9 cellular contexts compared by ENCODE assay signal in genomic region chr15:56040081-56041035, GRCh38. TPM values are rescaled to one million over a fixed set of nuclear protein-coding genes. Genes with fewer than 3 reads are reported as not detected.
DNase-seq lines count a peak whose midpoint lies in the region; ATAC-seq and TF ChIP-seq lines count a peak whose summit lies in the region.
"Had no signal": no experiment of that assay in that cellular context is flagged by ENCODE, and none has a peak within 500 bp of the region (broad histone marks: within the 10 kb centered on the region; RNA-seq: fewer than 3 reads in every experiment).

No MANE protein-coding gene starts in this region.

- H3K27ac ChIP-seq in HCT116 (ENCODE audit: low read depth, low read length) (peak overlapping the region; percentile 52), gastroesophageal sphincter (peak overlapping the region in 3 of 4 donors; percentile 12 to 59 (median 45))
- no peak overlapping the region for H3K27ac ChIP-seq in naive thymus-derived CD4-positive, alpha-beta T cell (ENCODE audit: low read depth, low read length)

- H3K4me1 ChIP-seq in HCT116 (ENCODE audit: control insufficient read depth in 1 of 2, insufficient read depth in 2 of 2, low read length in 2 of 2) (peaks cover 18 to 23% of the 10 kb centered on the region in 2 experiments), gastroesophageal sphincter (peaks cover 0 to 12% (median 0%) of the 10 kb centered on the region in 3 donors)
- H3K4me1 ChIP-seq in naive thymus-derived CD4-positive, alpha-beta T cell (ENCODE audit: control insufficient read depth in 2 of 2, insufficient read depth in 2 of 2, low read length in 2 of 2) = peaks cover 20 to 24% of the 10 kb centered on the region in 2 donors

- H3K9me2 ChIP-seq in HCT116 (ENCODE audit: insufficient read depth) = no peaks in the 10 kb centered on the region

- intact Hi-C loops in HCT116 (cut with micrococcal nuclease) = no loop called here
- intact Hi-C loops in naive thymus-derived CD4-positive, alpha-beta T cell (cut with micrococcal nuclease) = loop anchor here in 1 of 2 donors (5.0 kb wide), 1 partner anchor 202 kb away; the partner anchor contains the start of gene RFX7

- peaks cover 0 to 19% (median 2%) of the 10 kb centered on the region in 11 donors for H3K9me3 Mint-ChIP-seq in naive thymus-derived CD4-positive, alpha-beta T cell

- peak overlapping the region; percentile 65 for H2AFZ ChIP-seq in HCT116 (ENCODE audit: low read depth, low read length, poor library complexity, severe bottlenecking)

- TF ChIP-seq CTCF in HCT116 (IDR thresholded peaks at IDR 0.05 in 2 of 3, conservative IDR thresholded peaks at IDR 0.05 in 1 of 3; ENCODE audit: borderline replicate concordance in 1 of 3, insufficient read depth in 1 of 3, low read depth in 2 of 3, low read length in 2 of 3) = no peak
- TF ChIP-seq CTCF in gastroesophageal sphincter (IDR thresholded peaks at IDR 0.05) = no peak
- no peak for TF ChIP-seq CTCF in retinal pigment epithelial cell (conservative IDR thresholded peaks at IDR 0.05; ENCODE audit: low read depth, low read length)

- CTCF ChIA-PET in HCT116 (lab: Charles Lee) = interaction anchor here (1.2 kb wide), 1 partner anchor 13 kb away, joined by 4 read pairs; no protein-coding TSS in a partner anchor
- CTCF ChIA-PET in naive thymus-derived CD4-positive, alpha-beta T cell (lab: Charles Lee) = interaction anchor here (0.7 to 1.2 kb wide), 2 partner anchors 22 to 48 kb away, joined by 3 read pairs; no protein-coding TSS in a partner anchor

- H3K4me3 Mint-ChIP-seq in naive thymus-derived CD4-positive, alpha-beta T cell = no peak overlapping the region
- H3K4me3 Mint-ChIP-seq: activated naive CD8-positive, alpha-beta T cell treated with anti-CD3 and anti-CD28 coated beads, Interleukin-2, amount 10 ng/mL, durations not matched to agents 7 days and 5 days had no signal

- H3K79me2 ChIP-seq in HCT116 (ENCODE audit: insufficient read depth, low read length) = no peaks in the 10 kb centered on the region

- no peak for TF ChIP-seq POLR2A in HCT116 (IDR thresholded peaks at IDR 0.05; ENCODE audit: borderline replicate concordance, extremely low read depth, insufficient read depth, insufficient read length)
- TF ChIP-seq POLR2A in gastroesophageal sphincter (IDR thresholded peaks at IDR 0.05) = no peak

- TF ChIP-seq RAD21 in HCT116 (IDR thresholded peaks at IDR 0.05; ENCODE audit: low read depth) = peak; percentile 34

- WGBS in gastroesophageal sphincter (ENCODE audit: low coverage in 1 of 2), 2 donors = 39% methylated on average over 8 of the region's 8 CpGs

- POLR2A ChIA-PET in HCT116 (lab: Charles Lee) = no interaction called here
- POLR2A ChIA-PET in naive thymus-derived CD4-positive, alpha-beta T cell (lab: Charles Lee) = no interaction called here

- in situ Hi-C loops in SK-MEL-5 (cut with HindIII; ENCODE audit: low pct_unique_long_range_greater_than_20kb, low sequenced_read_pairs) = no loop called here

- H3K9me3 ChIP-seq in HCT116 (ENCODE audit: control insufficient read depth in 1 of 2, insufficient read depth in 1 of 2, low read depth in 1 of 2, low read length in 2 of 2) = no peaks in the 10 kb centered on the region
- no peaks in the 10 kb centered on the region for H3K9me3 ChIP-seq in gastroesophageal sphincter
- no peaks in the 10 kb centered on the region for H3K9me3 ChIP-seq in naive thymus-derived CD4-positive, alpha-beta T cell (ENCODE audit: control insufficient read depth in 2 of 3, low read length in 3 of 3)

- peaks cover 8 to 62% (median 46%) of the 10 kb centered on the region in 7 donors for H3K4me1 Mint-ChIP-seq in naive thymus-derived CD4-positive, alpha-beta T cell

- H4K20me1 ChIP-seq in HCT116 (ENCODE audit: insufficient read depth) = no peaks in the 10 kb centered on the region

- H3K27ac Mint-ChIP-seq in naive thymus-derived CD4-positive, alpha-beta T cell = peak overlapping the region in 1 of 9 donors; percentile 26
- H3K27ac Mint-ChIP-seq: activated naive CD8-positive, alpha-beta T cell treated with anti-CD3 and anti-CD28 coated beads, Interleukin-2, amount 10 ng/mL, durations not matched to agents 7 days and 5 days had no signal

- ATAC-seq in HCT116 = peak; percentile 87
- peak; percentile 97 for ATAC-seq in gastroesophageal sphincter
- no peak for ATAC-seq in naive thymus-derived CD4-positive, alpha-beta T cell
- ATAC-seq in GM21360 (IDR thresholded peaks at IDR 0.05; ENCODE audit: unreplicated experiment) = no peak

- BruUV-seq in HCT116 (replicated peaks; lab: Mats Ljungman, UMichigan) = TSS peak; percentile 93

- peak overlapping the region; percentile 33 for H3K9ac ChIP-seq in HCT116 (ENCODE audit: low read length)

- peaks cover 0 to 2% (median 0%) of the 10 kb centered on the region in 5 donors for H3K27me3 Mint-ChIP-seq in naive thymus-derived CD4-positive, alpha-beta T cell

- H3K36me3 Mint-ChIP-seq in naive thymus-derived CD4-positive, alpha-beta T cell = peaks cover 0 to 15% (median 0%) of the 10 kb centered on the region in 5 donors

- peak overlapping the region; percentile 61 for H3K4me2 ChIP-seq in HCT116 (ENCODE audit: low read length)

- TF ChIP-seq EP300 in gastroesophageal sphincter (IDR thresholded peaks at IDR 0.05) = no peak

- H3K4me3 ChIP-seq in HCT116 (replicated peaks in 1 of 2; ENCODE audit: low read depth in 1 of 2, low read length in 2 of 2) (no peak overlapping the region), gastroesophageal sphincter (no peak overlapping the region), retinal pigment epithelial cell (ENCODE audit: low read length) (no peak overlapping the region)
- H3K4me3 ChIP-seq in naive thymus-derived CD4-positive, alpha-beta T cell (ENCODE audit: low read length) = no peak overlapping the region

- peak; percentile 80 for DNase-seq in AG08395 (ENCODE audit: low spot score)
- peak; percentile 88 for DNase-seq in HCT116 (ENCODE audit: low read depth, low spot score)
- peak; percentile 65 for DNase-seq in SK-MEL-5 (ENCODE audit: low read depth, low spot score)
- peak; percentile 87 for DNase-seq in retinal pigment epithelial cell (ENCODE audit: low read depth)
- DNase-seq in naive thymus-derived CD4-positive, alpha-beta T cell = no peak
- no peak for DNase-seq in SIG-M5 treated with dmso at 0.1 percent for 504 hours (lab: John Stamatoyannopoulos, UW; ENCODE audit: unreplicated experiment)
- DNase-seq: activated naive CD8-positive, alpha-beta T cell treated with anti-CD3 and anti-CD28 coated beads, Interleukin-2, amount 10 ng/mL, durations not matched to agents 7 days and 5 days had no signal

- RAD21 ChIA-PET in HCT116 (lab: Charles Lee; ENCODE audit: low non-redundant PET in 1 of 2, low total read pairs in 2 of 2, uncharacterized antibody in 2 of 2, unreplicated experiment in 2 of 2) = no interaction called here

- H3K36me3 ChIP-seq in HCT116 (ENCODE audit: control insufficient read depth in 1 of 2, insufficient read depth in 2 of 2, low read length in 2 of 2) = no peaks in the 10 kb centered on the region
- H3K36me3 ChIP-seq in gastroesophageal sphincter = no peaks in the 10 kb centered on the region
- no peaks in the 10 kb centered on the region for H3K36me3 ChIP-seq in naive thymus-derived CD4-positive, alpha-beta T cell (ENCODE audit: control insufficient read depth in 2 of 3, insufficient read depth in 3 of 3, low read length in 3 of 3)

- H3K27me3 ChIP-seq in HCT116 (ENCODE audit: insufficient read depth, low read length) (no peaks in the 10 kb centered on the region), gastroesophageal sphincter (no peaks in the 10 kb centered on the region)
- H3K27me3 ChIP-seq in naive thymus-derived CD4-positive, alpha-beta T cell (ENCODE audit: control insufficient read depth in 2 of 2, insufficient read depth in 2 of 2, low read length in 2 of 2) = no peaks in the 10 kb centered on the region

TF ChIP-seq in HCT116, 20 proteins besides CTCF, POLR2A, EP300 and RAD21 (continues in another document):
- TF ChIP-seq REST (IDR thresholded peaks at IDR 0.05; ENCODE audit: low read depth) (no peak), ZFX (IDR thresholded peaks at IDR 0.05) (no peak), SRF (IDR thresholded peaks at IDR 0.05; ENCODE audit: low read depth) (peak; percentile 40; the same call in 1 of the 2 replicates), EZH2phosphoT487 (IDR thresholded peaks at IDR 0.05; ENCODE audit: borderline replicate concordance) (no peak), SIN3A (IDR thresholded peaks at IDR 0.05; ENCODE audit: low read depth) (peak; percentile 46; the same call in 1 of the 2 replicates), YY1 (IDR thresholded peaks at IDR 0.05; ENCODE audit: extremely low read depth, insufficient replicate concordance, low read depth, low read length) (peak; percentile 12), FOSL1 (IDR thresholded peaks at IDR 0.05; ENCODE audit: low read depth) (peak; percentile 70)

RNA-seq across cellular contexts. Expression of gene NEDD4, which starts 46.9 kb away (rescaled TPM):
- total RNA-seq in HCT116 (2021; ENCODE audit: unreplicated experiment) (13.7 TPM), gastroesophageal sphincter (10 to 100 TPM; 26.8 to 43.9 (median 40.0) TPM)
- 3.1 and 4.1 TPM in 2 replicates for polyA plus RNA-seq in HCT116 (2012)
- 17.1 and 17.7 TPM in 2 replicates for total RNA-seq in SK-MEL-5 (2014; rRNA removed; shearing (Covaris generic))
- 15.6 and 19.4 TPM in 2 replicates for polyA plus RNA-seq in SK-MEL-5 (2015; cell fraction: cytosol; rRNA removed)
- 16.2 and 21.9 TPM in 2 replicates for polyA plus RNA-seq in SK-MEL-5 (2015; cell fraction: nucleus; rRNA removed)
- 10 to 100 TPM in 1 of 5 experiments, 1 to 10 TPM in 4; 3.3 to 15.1 (median 5.4) TPM for total RNA-seq in naive thymus-derived CD4-positive, alpha-beta T cell
- polyA plus RNA-seq in naive thymus-derived CD4-positive, alpha-beta T cell = 1 to 10 TPM; 1.1 to 3.4 TPM

Comparison
In these comparisons a context has a peak if more than half of its experiments do, and no peak if none do; other contexts are left out.
1. DNase-seq: peak in AG08395 (single experiment), HCT116 (single experiment), SK-MEL-5 (single experiment) and retinal pigment epithelial cell (single experiment); none in naive thymus-derived CD4-positive, alpha-beta T cell (0 of 9) and SIG-M5 treated with dmso at 0.1 percent for 504 hours (single experiment).
2. ATAC-seq: peak in HCT116 (single experiment) and gastroesophageal sphincter (single experiment); none in naive thymus-derived CD4-positive, alpha-beta T cell (single experiment) and GM21360 (single experiment).